Comparison of ENCODE assay signal across 9 cellular contexts in the genomic region with DNA sequence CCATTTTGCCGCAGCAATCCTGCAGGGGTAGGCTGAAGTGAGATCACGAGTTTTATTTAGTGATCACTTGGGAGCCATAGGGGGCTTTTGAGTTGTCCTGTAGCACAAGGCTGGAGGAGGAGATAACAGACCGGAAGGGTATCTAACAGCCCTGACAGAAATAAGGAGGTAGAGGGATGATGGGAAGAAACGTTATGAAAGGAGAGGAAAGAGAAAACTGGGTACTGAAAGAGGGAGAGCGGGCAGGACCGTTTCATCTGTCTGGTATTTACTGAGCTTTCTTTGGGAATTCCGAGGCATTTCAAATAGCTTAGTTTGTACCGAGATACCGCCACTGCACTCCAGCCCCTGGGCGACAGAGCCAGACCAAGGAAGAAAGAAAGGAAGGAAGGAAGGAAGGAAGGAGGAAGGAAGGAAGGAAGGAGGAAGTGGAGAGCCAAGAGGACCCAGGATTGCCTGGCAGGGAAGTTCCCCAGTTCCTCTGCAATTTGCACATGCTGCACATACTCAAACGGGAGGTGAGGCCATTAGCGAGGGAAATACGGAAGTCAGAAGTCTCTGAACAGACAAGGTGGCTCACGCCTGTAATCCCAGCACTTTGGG. TPM values are rescaled to one million over a fixed set of nuclear protein-coding genes. Genes with fewer than 3 reads are reported as not detected.
A peak's percentile ranks its signal among the peaks of the same experiment; 100 is the strongest.
DNase-seq lines count a peak whose midpoint lies in the region; ATAC-seq and TF ChIP-seq lines count a peak whose summit lies in the region.
"Had no signal": no experiment of that assay in that cellular context is flagged by ENCODE, and none has a peak within 500 bp of the region (broad histone marks: within the 10 kb centered on the region; RNA-seq: fewer than 3 reads in every experiment).

No MANE protein-coding gene starts in this region.

- H3K27ac ChIP-seq in AG04450 (ENCODE audit: low read depth, low read length), result no peak overlapping the region
- no peak overlapping the region for H3K27ac ChIP-seq in iPS-18a (ENCODE audit: low read length)
- H3K27ac ChIP-seq in suprapubic skin, result peak overlapping the region; percentile 70

- H3K27me3 ChIP-seq in AG04450 (ENCODE audit: control insufficient read depth, insufficient read depth, low read length) (peaks cover 36% of the 10 kb centered on the region), iPS-18a (ENCODE audit: control insufficient read depth, insufficient read depth, low read length) (peaks cover 39% of the 10 kb centered on the region), suprapubic skin (no peaks in the 10 kb centered on the region)

- no peak overlapping the region for H3K27ac Mint-ChIP-seq in activated CD4-positive, alpha-beta memory T cell treated with anti-CD3 and anti-CD28 coated beads, Interleukin-2, amount 10 ng/mL, durations not matched to agents 7 days and 5 days

- CTCF ChIA-PET in AG04450 (lab: Charles Lee), result interaction anchor here (0.6 to 1.5 kb wide), 8 partner anchors 9 to 97 kb away, joined by 3 to 8 read pairs (median 3); a partner anchor contains a TSS
- CTCF ChIA-PET in activated CD4-positive, alpha-beta memory T cell treated with anti-CD3 and anti-CD28 coated beads, Interleukin-2, amount 10 ng/mL, durations not matched to agents 7 days and 5 days (lab: Charles Lee), result interaction anchor here (0.6 to 2.1 kb wide), 7 partner anchors 30 to 846 kb away, joined by 3 to 23 read pairs (median 4); no protein-coding TSS in a partner anchor

- 44% methylated on average over 14 of the region's 14 CpGs for WGBS in suprapubic skin

- peaks cover 5% of the 10 kb centered on the region for H3K36me3 Mint-ChIP-seq in activated CD4-positive, alpha-beta memory T cell treated with anti-CD3 and anti-CD28 coated beads, Interleukin-2, amount 10 ng/mL, durations not matched to agents 7 days and 5 days (ENCODE audit: low read depth)

- TF ChIP-seq POLR2A in suprapubic skin (IDR thresholded peaks at IDR 0.05), result no peak

- H3K9me3 ChIP-seq in AG04450 (ENCODE audit: control insufficient read depth, insufficient read depth, low read length) (no peaks in the 10 kb centered on the region), iPS-18a (ENCODE audit: control insufficient read depth, low read depth, low read length) (no peaks in the 10 kb centered on the region), suprapubic skin (no peaks in the 10 kb centered on the region)

- POLR2A ChIA-PET in AG04450 (lab: Yijun Ruan, JAX), result interaction anchor here (0.6 to 0.9 kb wide), 2 partner anchors 44 to 90 kb away, joined by 3 read pairs; a partner anchor contains a TSS
- POLR2A ChIA-PET in activated CD4-positive, alpha-beta memory T cell treated with anti-CD3 and anti-CD28 coated beads, Interleukin-2, amount 10 ng/mL, durations not matched to agents 7 days and 5 days (lab: Charles Lee), result interaction anchor here (0.8 kb wide), 1 partner anchor 89 kb away, joined by 3 read pairs; no protein-coding TSS in a partner anchor

- peak; percentile 2 for ATAC-seq in GM21360 (IDR thresholded peaks at IDR 0.05; ENCODE audit: unreplicated experiment)

- no peak for DNase-seq in AG04450 (ENCODE audit: low read depth, low spot score)
- DNase-seq in activated CD4-positive, alpha-beta memory T cell treated with anti-CD3 and anti-CD28 coated beads, Interleukin-2, amount 10 ng/mL, durations not matched to agents 7 days and 5 days, result no peak
- DNase-seq in suprapubic skin (ENCODE audit: low spot score in 2 of 2), result no peak
- no peak for DNase-seq in NCI-H2227 treated with DMSO at 0.1 percent for 48 hours (lab: John Stamatoyannopoulos, UW)
- DNase-seq in HK-2 (ENCODE audit: unreplicated experiment), result no peak
- DNase-seq in SHP77 (lab: John Stamatoyannopoulos, UW), result no peak

- H3K4me3 ChIP-seq in AG04450 (ENCODE audit: low read depth, low read length) (peak overlapping the region; percentile 65), iPS-18a (ENCODE audit: low read length) (peak overlapping the region; percentile 32), suprapubic skin (peak overlapping the region; percentile 83)

- TF ChIP-seq CTCF in AG04450 (IDR thresholded peaks at IDR 0.05; ENCODE audit: low read depth, low read length), result no peak
- no peak for TF ChIP-seq CTCF in suprapubic skin (IDR thresholded peaks at IDR 0.05)

- peaks cover 18% of the 10 kb centered on the region for H3K4me1 Mint-ChIP-seq in activated CD4-positive, alpha-beta memory T cell treated with anti-CD3 and anti-CD28 coated beads, Interleukin-2, amount 10 ng/mL, durations not matched to agents 7 days and 5 days

- no peak overlapping the region for H3K9ac ChIP-seq in iPS-18a (ENCODE audit: low read length)

- H3K27me3 Mint-ChIP-seq in activated CD4-positive, alpha-beta memory T cell treated with anti-CD3 and anti-CD28 coated beads, Interleukin-2, amount 10 ng/mL, durations not matched to agents 7 days and 5 days, result peaks cover 5% of the 10 kb centered on the region

- H3K36me3 ChIP-seq in iPS-18a (ENCODE audit: control insufficient read depth, low read depth, low read length) (no peaks in the 10 kb centered on the region), suprapubic skin (peaks cover 5% of the 10 kb centered on the region)

- no peaks in the 10 kb centered on the region for H3K4me1 ChIP-seq in iPS-18a (ENCODE audit: control insufficient read depth, low read depth, low read length)
- H3K4me1 ChIP-seq in suprapubic skin, result peaks cover 21% of the 10 kb centered on the region

- H3K9me3 Mint-ChIP-seq in activated CD4-positive, alpha-beta memory T cell treated with anti-CD3 and anti-CD28 coated beads, Interleukin-2, amount 10 ng/mL, durations not matched to agents 7 days and 5 days, result no peaks in the 10 kb centered on the region

- peak overlapping the region; percentile 78 for H3K4me3 Mint-ChIP-seq in activated CD4-positive, alpha-beta memory T cell treated with anti-CD3 and anti-CD28 coated beads, Interleukin-2, amount 10 ng/mL, durations not matched to agents 7 days and 5 days

- no peak for TF ChIP-seq EP300 in suprapubic skin (IDR thresholded peaks at IDR 0.05)

RNA-seq across cellular contexts. Expression of a gene that starts 0.9 kb away (rescaled TPM):
- polyA plus RNA-seq in AG04450 (2011; rRNA removed), result 2.9 and 3.9 TPM in 2 replicates
- 0.69 and 1.7 TPM in 2 replicates for polyA minus RNA-seq in AG04450 (2011; rRNA and poly(A)+ RNA removed)
- total RNA-seq in activated CD4-positive, alpha-beta memory T cell treated with anti-CD3 and anti-CD28 coated beads, Interleukin-2, amount 10 ng/mL, durations not matched to agents 7 days and 5 days, result 1 to 10 TPM; 5.6 to 6.3 TPM
- 10 to 100 TPM; 11.8 to 17.6 (median 13.8) TPM for total RNA-seq in suprapubic skin

RNA-seq across cellular contexts. Expression of a gene that starts 43.7 kb away (rescaled TPM):
- polyA plus RNA-seq in AG04450 (2011; rRNA removed), result 38.8 and 39.5 TPM in 2 replicates
- polyA minus RNA-seq in AG04450 (2011; rRNA and poly(A)+ RNA removed), result 20.2 and 28.0 TPM in 2 replicates
- 10 to 100 TPM; 33.5 to 35.7 TPM for total RNA-seq in activated CD4-positive, alpha-beta memory T cell treated with anti-CD3 and anti-CD28 coated beads, Interleukin-2, amount 10 ng/mL, durations not matched to agents 7 days and 5 days
- 10 to 100 TPM; 17.7 to 41.9 (median 29.3) TPM for total RNA-seq in suprapubic skin

RNA-seq across cellular contexts. Expression of a gene that starts 44.2 kb away (rescaled TPM):
- not detected in 2 replicates for polyA plus RNA-seq in AG04450 (2011; rRNA removed)
- not detected in 2 replicates for polyA minus RNA-seq in AG04450 (2011; rRNA and poly(A)+ RNA removed)
- under 1 TPM in 1 of 2 experiments, not detected in 1; 0.08 TPM for total RNA-seq in activated CD4-positive, alpha-beta memory T cell treated with anti-CD3 and anti-CD28 coated beads, Interleukin-2, amount 10 ng/mL, durations not matched to agents 7 days and 5 days
- not detected for total RNA-seq in suprapubic skin
- total RNA-seq: frontal cortex had no signal

Comparison
In these comparisons a context has a peak if more than half of its experiments do, and no peak if none do; other contexts are left out.
1. H3K4me3 ChIP-seq: peak in every context shown above with its lines; median percentile 83 in suprapubic skin; 65 in AG04450; 32 in iPS-18a.